10 cellular contexts compared by ENCODE assay signal in genomic region chr12:21940549-21940948, GRCh38. TPM values are rescaled to one million over a fixed set of nuclear protein-coding genes. Genes with fewer than 3 reads are reported as not detected.
A peak's percentile ranks its signal among the peaks of the same experiment; 100 is the strongest.
DNase-seq lines count a peak whose midpoint lies in the region; ATAC-seq, FAIRE-seq and TF ChIP-seq lines count a peak whose summit lies in the region.
"Had no signal": no experiment of that assay in that cellular context is flagged by ENCODE, and none has a peak within 500 bp of the region (broad histone marks: within the 10 kb centered on the region; RNA-seq: fewer than 3 reads in every experiment).

No MANE protein-coding gene starts in this region.

- no peak for FAIRE-seq in H54 (lab: Jason Lieb, UNC)

- H3K27me3 ChIP-seq in CD4-positive, alpha-beta T cell (ENCODE audit: control insufficient read depth, insufficient read depth, low read length) = peaks cover 68% of the 10 kb centered on the region
- no peaks in the 10 kb centered on the region for H3K27me3 ChIP-seq in ovary

- no peak for TF ChIP-seq POLR2A in ovary (IDR thresholded peaks at IDR 0.05)
- no peak for TF ChIP-seq POLR2A in H54 (IDR thresholded peaks at IDR 0.05; ENCODE audit: low read depth, low read length)

- peaks cover 2% of the 10 kb centered on the region for H3K4me1 ChIP-seq in ovary (ENCODE audit: insufficient read depth)

- peak overlapping the region; percentile 70 for H3K4me3 ChIP-seq in fibroblast of the aortic adventitia (ENCODE audit: low read depth, low read length)
- H3K4me3 ChIP-seq in ovary = peak overlapping the region; percentile 50

- DNase-seq in CD4-positive, alpha-beta T cell = no peak
- DNase-seq in NCI-H524 treated with DMSO at 0.1 percent for 48 hours (lab: John Stamatoyannopoulos, UW) (peak; percentile 52), fibroblast of the aortic adventitia (ENCODE audit: low read depth) (no peak), ovary (no peak), natural killer cell (no peak), H54 (ENCODE audit: insufficient read length, low spot score) (no peak)
- no peak for DNase-seq in activated CD4-positive, alpha-beta T cell treated with anti-CD3 and anti-CD28 coated beads for 1 hour
- DNase-seq: activated CD8-positive, alpha-beta memory T cell treated with anti-CD3 and anti-CD28 coated beads for 24 hours; GF-D8 had no signal

- no peak overlapping the region for H3K27ac ChIP-seq in CD4-positive, alpha-beta T cell (ENCODE audit: low read depth, low read length)
- H3K27ac ChIP-seq in ovary = peak overlapping the region; percentile 73 to 75

- H3K9me3 Mint-ChIP-seq in CD4-positive, alpha-beta T cell = peaks cover 10% of the 10 kb centered on the region
- peaks cover 0 to 2% of the 10 kb centered on the region in 2 donors for H3K9me3 Mint-ChIP-seq in natural killer cell

- no peak for TF ChIP-seq CTCF in CD4-positive, alpha-beta T cell (IDR thresholded peaks at IDR 0.05)
- TF ChIP-seq CTCF in fibroblast of the aortic adventitia (IDR thresholded peaks at IDR 0.05; ENCODE audit: insufficient read depth, low read length) (peak; percentile 8), ovary (IDR thresholded peaks at IDR 0.05) (no peak), natural killer cell (IDR thresholded peaks at IDR 0.05) (no peak)

- H3K27ac Mint-ChIP-seq in CD4-positive, alpha-beta T cell = no peak overlapping the region
- H3K27ac Mint-ChIP-seq in natural killer cell = no peak overlapping the region

- CTCF ChIA-PET in CD4-positive, alpha-beta T cell (lab: Charles Lee) = interaction anchor here (0.6 kb wide), 1 partner anchor 8 kb away, joined by 3 read pairs; no protein-coding TSS in a partner anchor

- peaks cover 90% of the 10 kb centered on the region for H3K27me3 Mint-ChIP-seq in CD4-positive, alpha-beta T cell
- peaks cover 30 to 47% of the 10 kb centered on the region in 2 donors for H3K27me3 Mint-ChIP-seq in natural killer cell (ENCODE audit: low read depth in 2 of 2)

- POLR2A ChIA-PET in CD4-positive, alpha-beta T cell (lab: Charles Lee) = no interaction called here

- WGBS in ovary, 3 donors = 4 to 6% (median 4%) methylated on average over 6 of the region's 6 CpGs

- H3K36me3 Mint-ChIP-seq in CD4-positive, alpha-beta T cell (ENCODE audit: low read depth) = no peaks in the 10 kb centered on the region
- no peaks in the 10 kb centered on the region for H3K36me3 Mint-ChIP-seq in natural killer cell

- peak overlapping the region; percentile 70 for H3K4me3 Mint-ChIP-seq in CD4-positive, alpha-beta T cell
- no peak overlapping the region for H3K4me3 Mint-ChIP-seq in natural killer cell

- intact Hi-C loops in CD4-positive, alpha-beta T cell (cut with DNase I, micrococcal nuclease) = no loop called here
- intact Hi-C loops in ovary (cut with DNase I) (loop anchor here in 3 of 4 donors (5.0 to 10.0 kb wide), 2 partner anchors 168 to 176 kb away; partner anchors contain the start of gene KCNJ8 (in 2 of the 3)), natural killer cell (cut with micrococcal nuclease) (no loop called here)

- ATAC-seq in CD4-positive, alpha-beta T cell (ENCODE audit: poor library complexity) = no peak
- ATAC-seq in GM18520 (IDR thresholded peaks at IDR 0.05; ENCODE audit: unreplicated experiment) (no peak), natural killer cell (no peak)

- peaks cover 17% of the 10 kb centered on the region for H3K4me1 Mint-ChIP-seq in CD4-positive, alpha-beta T cell (ENCODE audit: low read depth)
- H3K4me1 Mint-ChIP-seq in natural killer cell = no peaks in the 10 kb centered on the region

- H3K36me3 ChIP-seq in ovary = no peaks in the 10 kb centered on the region

- no peak for TF ChIP-seq EP300 in ovary (IDR thresholded peaks at IDR 0.05)

- H3K9me3 ChIP-seq in CD4-positive, alpha-beta T cell (ENCODE audit: control insufficient read depth, low read length) = peaks cover 8% of the 10 kb centered on the region
- H3K9me3 ChIP-seq in ovary = no peaks in the 10 kb centered on the region

RNA-seq across cellular contexts. Expression of gene ABCC9, which starts 0.7 kb away (rescaled TPM):
- total RNA-seq in CD4-positive, alpha-beta T cell = not detected
- total RNA-seq in fibroblast of the aortic adventitia (ENCODE audit: low replicate concordance) (20.0 and 20.3 TPM in 2 replicates), ovary (10 to 100 TPM; 15.6 to 54.8 (median 21.3) TPM), natural killer cell (under 1 TPM in 2 of 3 donors, not detected in 1; 0.02 to 0.05 TPM)
- 10 to 100 TPM in 1 of 2 donors, 1 to 10 TPM in 1; 4.9 to 13.9 TPM for polyA plus RNA-seq in ovary

Comparison
In these comparisons a context has a peak if more than half of its experiments do, and no peak if none do; other contexts are left out.
1. RNA of gene ABCC9, which starts 0.7 kb away (total RNA-seq): 15.6 to 54.8 TPM in ovary and 20.0 to 20.3 TPM in fibroblast of the aortic adventitia; not detected in CD4-positive, alpha-beta T cell and 0.02 to 0.05 TPM in natural killer cell; every median in the first group is over 10 times any median in the second.
2. intact Hi-C loops: an anchor here in ovary (5.0 to 10.0 kb wide); none called in CD4-positive, alpha-beta T cell and natural killer cell.